In genomic region chr17:78001612-78002011, GRCh38 we compare ENCODE assay signal across 25 cellular contexts.
"Had no signal": no experiment of that assay in that cellular context is flagged by ENCODE, and none has a peak within 500 bp of the region (broad histone marks: within the 10 kb centered on the region; RNA-seq: fewer than 3 reads in every experiment).

No MANE protein-coding gene starts in this region.

- H3K27me3 Mint-ChIP-seq: activated CD4-positive, alpha-beta memory T cell treated with anti-CD3 and anti-CD28 coated beads, Interleukin-2, amount 10 ng/mL, durations not matched to agents 7 days and 5 days; activated CD4-positive, alpha-beta T cell treated with anti-CD3 and anti-CD28 coated beads for 36 hours; activated T-helper 17 cell treated with anti-CD3 and anti-CD28 coated beads, Interleukin-2, amount 50 U/mL, for 72 hours had no signal

- ATAC-seq: activated CD4-positive, alpha-beta T cell treated with anti-CD3 and anti-CD28 coated beads for 36 hours; activated T-helper 17 cell treated with anti-CD3 and anti-CD28 coated beads, Interleukin-2, amount 50 U/mL, for 72 hours; body of pancreas; Panc1; Right ventricle myocardium inferior had no signal

- H3K4me3 ChIP-seq: ascending aorta, body of pancreas had no signal

- H3K27me3 ChIP-seq: ascending aorta, body of pancreas had no signal

- FAIRE-seq: bronchial epithelial cell, TTC549 had no signal

- DNase-seq: activated CD4-positive, alpha-beta memory T cell treated with anti-CD3 and anti-CD28 coated beads, Interleukin-2, amount 10 ng/mL, durations not matched to agents 7 days and 5 days; activated CD4-positive, alpha-beta T cell treated with anti-CD3 and anti-CD28 coated beads for 36 hours; activated CD4-positive, alpha-beta T cell treated with anti-CD3 and anti-CD28 coated beads, Interleukin-2, amount 50 U/mL, for 1 hour; activated gamma-delta T cell; activated naive CD4-positive, alpha-beta T cell treated with anti-CD3 and anti-CD28 coated beads for 36 hours; activated T-cell treated with anti-CD3 and anti-CD28 coated beads for 4 hours; activated T-cell treated with anti-CD3 and anti-CD28 coated beads, Interleukin-2, amount 50 U/mL, for 48 hours; amniotic stem cell; body of pancreas; NCI-H1092; NCI-H1694 treated with DMSO at 0.1 percent for 48 hours; NK-92 treated with Interleukin-12 subunit alpha and Interleukin-12 subunit beta, amount 100 ng/mL, for 24 hours; OCI-M1; RPMI8226; SW 1271; T-helper 2 cell; T1000; WERI-Rb-1 had no signal

- H3K27ac Mint-ChIP-seq: activated CD4-positive, alpha-beta memory T cell treated with anti-CD3 and anti-CD28 coated beads, Interleukin-2, amount 10 ng/mL, durations not matched to agents 7 days and 5 days; activated CD4-positive, alpha-beta T cell treated with anti-CD3 and anti-CD28 coated beads for 36 hours; activated naive CD4-positive, alpha-beta T cell treated with anti-CD3 and anti-CD28 coated beads for 36 hours; activated T-helper 17 cell treated with anti-CD3 and anti-CD28 coated beads, Interleukin-2, amount 50 U/mL, for 72 hours had no signal

- H3K9me3 ChIP-seq: ascending aorta, body of pancreas had no signal

- H3K4me3 Mint-ChIP-seq: activated CD4-positive, alpha-beta memory T cell treated with anti-CD3 and anti-CD28 coated beads, Interleukin-2, amount 10 ng/mL, durations not matched to agents 7 days and 5 days; activated CD4-positive, alpha-beta T cell treated with anti-CD3 and anti-CD28 coated beads for 36 hours; activated naive CD4-positive, alpha-beta T cell treated with anti-CD3 and anti-CD28 coated beads for 36 hours; activated T-helper 17 cell treated with anti-CD3 and anti-CD28 coated beads, Interleukin-2, amount 50 U/mL, for 72 hours had no signal

- H3K9ac ChIP-seq: KMS-11 had no signal

- H3K4me1 ChIP-seq: body of pancreas had no signal

- H3K4me2 ChIP-seq: KMS-11 had no signal

- H3K9me3 Mint-ChIP-seq: activated CD4-positive, alpha-beta memory T cell treated with anti-CD3 and anti-CD28 coated beads, Interleukin-2, amount 10 ng/mL, durations not matched to agents 7 days and 5 days; activated naive CD4-positive, alpha-beta T cell treated with anti-CD3 and anti-CD28 coated beads for 36 hours; activated T-helper 17 cell treated with anti-CD3 and anti-CD28 coated beads, Interleukin-2, amount 50 U/mL, for 72 hours had no signal

- H3K27ac ChIP-seq: body of pancreas, KMS-11, WERI-Rb-1 had no signal
